Comparison of ENCODE assay signal across 8 cellular contexts in the genomic region with DNA sequence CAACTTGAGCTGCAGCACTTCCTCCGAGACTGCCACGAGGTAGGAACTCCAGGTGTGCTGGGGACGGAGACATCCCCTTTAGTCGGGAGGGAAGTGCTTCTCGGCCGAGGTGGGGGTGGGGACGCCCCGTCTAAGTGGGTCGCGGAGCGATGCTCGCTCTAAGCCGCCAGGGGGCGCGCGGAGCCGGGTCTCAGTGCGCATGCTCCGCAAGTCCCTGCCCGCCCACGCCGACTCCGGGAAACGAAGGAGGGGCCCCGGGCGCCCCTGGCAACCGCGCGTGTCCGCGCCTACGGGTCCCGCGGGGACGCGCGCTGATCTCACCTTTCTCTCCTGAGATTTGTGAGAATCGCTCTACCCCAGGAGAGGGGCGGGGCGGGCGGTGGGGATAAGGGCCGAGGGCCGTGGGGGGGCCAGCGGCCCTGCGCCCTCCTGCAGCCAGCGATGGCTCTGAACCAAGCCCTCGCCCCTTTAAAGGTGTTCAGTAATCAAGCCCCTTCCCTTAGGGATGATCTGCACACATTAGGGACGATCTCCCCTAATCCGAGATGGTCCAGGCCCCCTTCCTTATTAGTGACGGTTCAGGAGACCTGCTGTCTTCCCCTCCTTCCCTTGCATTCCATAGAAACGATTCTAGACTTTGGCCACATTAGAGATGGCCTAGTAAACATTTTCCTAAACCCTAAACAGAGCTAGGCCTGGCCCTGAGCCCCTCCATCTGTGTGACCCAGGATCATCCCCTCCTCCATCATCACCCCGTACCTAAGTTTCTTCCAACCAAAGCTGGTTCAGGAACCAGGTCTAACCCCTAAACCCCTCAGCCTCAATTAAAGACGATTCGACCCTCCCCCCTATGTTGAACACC. TPM values are rescaled to one million over a fixed set of nuclear protein-coding genes. Genes with fewer than 3 reads are reported as not detected.
DNase-seq lines count a peak whose midpoint lies in the region; ATAC-seq lines count a peak whose summit lies in the region.

No MANE protein-coding gene starts in this region.

- peak; percentile 87 for DNase-seq in DMS153 (lab: John Stamatoyannopoulos, UW)
- DNase-seq in NCI-H460 (ENCODE audit: extremely low read depth, low read depth), result peak; percentile 53
- peak; percentile 92 for DNase-seq in activated CD4-positive, alpha-beta T cell treated with anti-CD3 and anti-CD28 coated beads for 48 hours
- peak; percentile 93 for DNase-seq in left kidney (ENCODE audit: low read depth, low spot score)
- DNase-seq in stimulated activated CD4-positive, alpha-beta T cell treated with anti-CD3 and anti-CD28 coated beads, Interleukin-1b, Interleukin-23, amount 100 ng/mL, for 1 hour (ENCODE audit: low read depth in 2 of 2), result peak; percentile 78 to 86

- ATAC-seq in HG02970 (IDR thresholded peaks at IDR 0.05; ENCODE audit: low FRiP score, unreplicated experiment) (peak; percentile 63), HG03095 (IDR thresholded peaks at IDR 0.05; ENCODE audit: unreplicated experiment) (no peak)

- H3K27ac ChIP-seq in cingulate gyrus (ENCODE audit: low read depth, low read length), result peak overlapping the region; percentile 84

RNA-seq across cellular contexts. Expression of gene SHKBP1, which starts 47.3 kb away (rescaled TPM):
- total RNA-seq in NCI-H460 (2014; rRNA removed; shearing (Covaris generic)), result 23.0 and 25.7 TPM in 2 replicates
- 31.0 and 41.7 TPM in 2 replicates for polyA plus RNA-seq in NCI-H460 (2014; cell fraction: nucleus; rRNA removed)
